10 cellular contexts compared by ENCODE assay signal in genomic region chr1:199422206-199422605, GRCh38.
A peak's percentile ranks its signal among the peaks of the same experiment; 100 is the strongest.
DNase-seq lines count a peak whose midpoint lies in the region; ATAC-seq and TF ChIP-seq lines count a peak whose summit lies in the region.
"Had no signal": no experiment of that assay in that cellular context is flagged by ENCODE, and none has a peak within 500 bp of the region (broad histone marks: within the 10 kb centered on the region; RNA-seq: fewer than 3 reads in every experiment).

No MANE protein-coding gene starts in this region.

- H3K36me3 Mint-ChIP-seq in Calu3 (ENCODE audit: insufficient read depth, unreplicated experiment): no peaks in the 10 kb centered on the region
- H3K36me3 Mint-ChIP-seq in CD8-positive, alpha-beta T cell: no peaks in the 10 kb centered on the region
- no peaks in the 10 kb centered on the region for H3K36me3 Mint-ChIP-seq in effector memory CD8-positive, alpha-beta T cell (ENCODE audit: insufficient read depth)

- intact Hi-C loops in Calu3 (cut with micrococcal nuclease; ENCODE audit: unreplicated experiment): loop anchor here (2.0 kb wide), 1 partner anchor 649 kb away; no protein-coding TSS in a partner anchor
- intact Hi-C loops in CD8-positive, alpha-beta T cell (cut with DNase I, micrococcal nuclease): no loop called here

- no peaks in the 10 kb centered on the region for H3K4me1 ChIP-seq in CD8-positive, alpha-beta T cell (ENCODE audit: insufficient read depth, low read length)

- no peaks in the 10 kb centered on the region for H3K27me3 Mint-ChIP-seq in Calu3 (ENCODE audit: unreplicated experiment)
- H3K27me3 Mint-ChIP-seq in CD8-positive, alpha-beta T cell (ENCODE audit: low read depth): no peaks in the 10 kb centered on the region
- H3K27me3 Mint-ChIP-seq in effector memory CD8-positive, alpha-beta T cell: peaks cover 38 to 46% of the 10 kb centered on the region in 2 donors

- no peaks in the 10 kb centered on the region for H3K4me1 Mint-ChIP-seq in Calu3 (ENCODE audit: low read depth, unreplicated experiment)
- no peaks in the 10 kb centered on the region for H3K4me1 Mint-ChIP-seq in CD8-positive, alpha-beta T cell (ENCODE audit: low read depth)
- no peaks in the 10 kb centered on the region for H3K4me1 Mint-ChIP-seq in effector memory CD8-positive, alpha-beta T cell (ENCODE audit: low read depth in 2 of 2)

- in situ Hi-C loops in astrocyte of the spinal cord (cut with HindIII; ENCODE audit: low sequenced_read_pairs): no loop called here

- TF ChIP-seq RAD21 in Ishikawa (IDR thresholded peaks at IDR 0.05; ENCODE audit: low read depth): peak; percentile 67

- CTCF ChIA-PET in Calu3 (lab: Charles Lee): interaction anchor here (0.6 to 1.9 kb wide), 9 partner anchors 11 to 646 kb away, joined by 3 to 12 read pairs (median 3); no protein-coding TSS in a partner anchor
- CTCF ChIA-PET in CD8-positive, alpha-beta T cell (lab: Charles Lee): no interaction called here

- H3K27me3 ChIP-seq in CD8-positive, alpha-beta T cell (ENCODE audit: insufficient read depth, low read length): no peaks in the 10 kb centered on the region

- no peak overlapping the region for H3K27ac ChIP-seq in CD8-positive, alpha-beta T cell (ENCODE audit: low read depth, low read length)
- H3K27ac ChIP-seq: KMS-11 had no signal

- TF ChIP-seq CTCF in Calu3 (IDR thresholded peaks at IDR 0.05; ENCODE audit: unreplicated experiment) (peak; percentile 59), astrocyte of the spinal cord (IDR thresholded peaks at IDR 0.05; ENCODE audit: low read depth, low read length) (peak; percentile 55)
- TF ChIP-seq CTCF in CD8-positive, alpha-beta T cell (IDR thresholded peaks at IDR 0.05): no peak

- DNase-seq in Calu3 (peak; percentile 51), astrocyte of the spinal cord (ENCODE audit: low read depth, low spot score) (peak; percentile 49), kidney tubule cell (ENCODE audit: low spot score) (peak; percentile 39)
- no peak for DNase-seq in CD8-positive, alpha-beta T cell
- no peak for DNase-seq in effector memory CD8-positive, alpha-beta T cell
- DNase-seq: stimulated activated CD4-positive, alpha-beta T cell treated with anti-CD3 and anti-CD28 coated beads, Interleukin-4, amount 100 ng/mL, for 24 hours had no signal

- no peaks in the 10 kb centered on the region for H3K36me3 ChIP-seq in CD8-positive, alpha-beta T cell (ENCODE audit: insufficient read depth, low read length)

- no peak overlapping the region for H3K4me3 Mint-ChIP-seq in Calu3 (ENCODE audit: low read depth, unreplicated experiment)
- H3K4me3 Mint-ChIP-seq in CD8-positive, alpha-beta T cell: no peak overlapping the region
- no peak overlapping the region for H3K4me3 Mint-ChIP-seq in effector memory CD8-positive, alpha-beta T cell

- H3K4me3 ChIP-seq in astrocyte of the spinal cord (ENCODE audit: low read depth, low read length): no peak overlapping the region
- H3K4me3 ChIP-seq in CD8-positive, alpha-beta T cell (ENCODE audit: low read depth, low read length): no peak overlapping the region

- POLR2A ChIA-PET in CD8-positive, alpha-beta T cell (lab: Charles Lee): interaction anchor here (1.4 kb wide), 1 partner anchor 15 kb away, joined by 3 read pairs; no protein-coding TSS in a partner anchor

- no TSS peak for BruUV-seq in Calu3 (replicated peaks; lab: Mats Ljungman, UMichigan)

- no peak overlapping the region for H3K27ac Mint-ChIP-seq in Calu3 (ENCODE audit: unreplicated experiment)
- no peak overlapping the region for H3K27ac Mint-ChIP-seq in CD8-positive, alpha-beta T cell
- H3K27ac Mint-ChIP-seq in effector memory CD8-positive, alpha-beta T cell: no peak overlapping the region

- no peaks in the 10 kb centered on the region for H3K9me3 Mint-ChIP-seq in Calu3 (ENCODE audit: low read depth, unreplicated experiment)
- peaks cover 6% of the 10 kb centered on the region for H3K9me3 Mint-ChIP-seq in CD8-positive, alpha-beta T cell
- peaks cover 6 to 12% of the 10 kb centered on the region in 2 donors for H3K9me3 Mint-ChIP-seq in effector memory CD8-positive, alpha-beta T cell

- TF ChIP-seq EP300 in Ishikawa (IDR thresholded peaks at IDR 0.05; ENCODE audit: borderline replicate concordance): no peak

- no peak for ATAC-seq in GM21576 (IDR thresholded peaks at IDR 0.05; ENCODE audit: unreplicated experiment)
- no peak for ATAC-seq in CD8-positive, alpha-beta T cell
- no peak for ATAC-seq in effector memory CD8-positive, alpha-beta T cell (replicated peaks)
- no peak for ATAC-seq in HG03135 (IDR thresholded peaks at IDR 0.05; ENCODE audit: unreplicated experiment)

- H3K9me3 ChIP-seq in CD8-positive, alpha-beta T cell (ENCODE audit: low read length): no peaks in the 10 kb centered on the region

TF ChIP-seq in Ishikawa, 13 proteins besides CTCF, POLR2A, EP300 and RAD21:
- peak; percentile 69 for TF ChIP-seq CEBPB (IDR thresholded peaks at IDR 0.05)
- no peak for TF ChIP-seq CREB1 (IDR thresholded peaks at IDR 0.05; ENCODE audit: low read depth)

Comparison
In these comparisons a context has a peak if more than half of its experiments do, and no peak if none do; other contexts are left out.
1. DNase-seq: peak in Calu3 (single experiment), astrocyte of the spinal cord (single experiment) and kidney tubule cell (single experiment); none in CD8-positive, alpha-beta T cell (0 of 7) and effector memory CD8-positive, alpha-beta T cell (0 of 3).